12 cellular contexts compared by ENCODE assay signal in the genomic region with DNA sequence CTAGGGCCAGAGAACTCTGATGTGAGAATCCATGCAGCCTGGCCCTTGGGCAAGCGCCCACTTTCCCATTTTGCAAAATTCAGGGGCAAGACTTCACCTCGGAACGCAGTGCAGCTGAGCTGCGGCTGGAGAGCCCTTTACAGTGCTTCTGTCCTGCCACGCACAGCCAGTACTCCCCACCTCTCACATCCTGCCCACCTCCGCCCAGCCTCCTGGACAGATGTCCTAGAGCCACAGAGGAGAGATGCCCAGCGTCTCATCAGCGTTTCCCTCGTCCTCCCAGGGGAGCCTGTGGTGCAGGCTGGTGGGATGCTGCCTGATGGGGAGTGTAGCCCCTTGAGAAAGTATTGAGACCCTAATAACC. TPM values are rescaled to one million over a fixed set of nuclear protein-coding genes. Genes with fewer than 3 reads are reported as not detected.
DNase-seq lines count a peak whose midpoint lies in the region; ATAC-seq, FAIRE-seq and TF ChIP-seq lines count a peak whose summit lies in the region.
"Had no signal": no experiment of that assay in that cellular context is flagged by ENCODE, and none has a peak within 500 bp of the region (broad histone marks: within the 10 kb centered on the region; RNA-seq: fewer than 3 reads in every experiment).

No MANE protein-coding gene starts in this region.

- POLR2A ChIA-PET in HepG2 (lab: Yijun Ruan, JAX): no interaction called here

- H3K4me1 ChIP-seq in right lobe of liver (no peaks in the 10 kb centered on the region), HepG2 (ENCODE audit: insufficient read depth, low read length) (no peaks in the 10 kb centered on the region), transverse colon (peaks cover 0 to 16% (median 11%) of the 10 kb centered on the region in 4 donors)

- DNase-seq in right lobe of liver (peak; percentile 12 to 42 (median 37)), HepG2 (ENCODE audit: low spot score) (no peak), hepatic stellate cell (ENCODE audit: low spot score) (peak; percentile 7), transverse colon (peak; percentile 6), NCI-H2081 treated with DMSO at 0.1 percent for 48 hours (lab: John Stamatoyannopoulos, UW) (no peak)
- DNase-seq: DMS79 treated with DMSO at 0.1 percent for 48 hours had no signal

- no peak for TF ChIP-seq RAD21 in HepG2 (CRISPR knock-in tag; IDR thresholded peaks at IDR 0.05)

- H3K27ac ChIP-seq in right lobe of liver (no peak overlapping the region), HepG2 (ENCODE audit: extremely low read length, insufficient read depth, low read length) (no peak overlapping the region), VCaP (0 out of 2 replicates have a peak overlapping the region, but pooled peaks have one; percentile 15), transverse colon (no peak overlapping the region)

- in situ Hi-C loops in HepG2 (cut with HindIII; ENCODE audit: extremely low pct_ligation_motif_present, low pct_unique_long_range_greater_than_20kb): no loop called here
- in situ Hi-C loops in transverse colon (cut with MboI; ENCODE audit: low pct_ligation_motif_present in 1 of 4, low pct_unique_long_range_greater_than_20kb in 1 of 4, low sequenced_read_pairs in 3 of 4): loop anchor here in 1 of 4 donors (10.0 kb wide), 1 partner anchor 46 kb away; no protein-coding TSS in a partner anchor

- H3K4me3 ChIP-seq in right lobe of liver: no peak overlapping the region
- H3K4me3 ChIP-seq in HepG2 (replicated peaks in 1 of 3; ENCODE audit: insufficient read depth in 1 of 3, low read depth in 2 of 3, low read length in 3 of 3): no peak overlapping the region
- no peak overlapping the region for H3K4me3 ChIP-seq in transverse colon

- H3K27me3 ChIP-seq in right lobe of liver (no peaks in the 10 kb centered on the region), HepG2 (ENCODE audit: control insufficient read depth in 1 of 2, insufficient read depth in 2 of 2, low read length in 2 of 2) (peaks cover 3 to 23% of the 10 kb centered on the region in 2 experiments; a peak in 4 of 5 replicates), transverse colon (no peaks in the 10 kb centered on the region)

- H2AFZ ChIP-seq in HepG2 (ENCODE audit: low read length): no peak overlapping the region

- 40% methylated on average over 2 of the region's 9 CpGs for WGBS in right lobe of liver (ENCODE audit: insufficient coverage, low coverage, low lambda C conversion rate, missing lambda C conversion rate)
- WGBS in HepG2 (ENCODE audit: low lambda C conversion rate): 57% methylated on average over 7 of the region's 9 CpGs
- WGBS in transverse colon (ENCODE audit: low coverage in 1 of 2), 2 donors: 69% methylated on average over 9 of the region's 9 CpGs; no CpG with 5 or more reads in 1 of the 2 donors

- BruUV-seq in HepG2 (replicated peaks; lab: Mats Ljungman, UMichigan): no TSS peak

- no peak for TF ChIP-seq CTCF in right lobe of liver (IDR thresholded peaks at IDR 0.05)
- no peak for TF ChIP-seq CTCF in HepG2 (CRISPR knock-in tag; IDR thresholded peaks at IDR 0.05)
- no peak for TF ChIP-seq CTCF in VCaP (conservative IDR thresholded peaks at IDR 0.05)
- no peak for TF ChIP-seq CTCF in transverse colon (IDR thresholded peaks at IDR 0.05)

- TF ChIP-seq EP300 in HepG2 (IDR thresholded peaks at IDR 0.05; ENCODE audit: low read depth in 2 of 2, low read length in 2 of 2): no peak
- TF ChIP-seq EP300 in HepG2 (CRISPR knock-in tag; IDR thresholded peaks at IDR 0.05; ENCODE audit: borderline replicate concordance): no peak
- no peak for TF ChIP-seq EP300 in transverse colon (IDR thresholded peaks at IDR 0.05; ENCODE audit: low read depth)

- no peak for TF ChIP-seq POLR2A in right lobe of liver (IDR thresholded peaks at IDR 0.05)
- TF ChIP-seq POLR2A in HepG2 (IDR thresholded peaks at IDR 0.05; ENCODE audit: insufficient read depth in 1 of 2, low read depth in 2 of 2, low read length in 2 of 2): no peak
- TF ChIP-seq POLR2A in transverse colon (IDR thresholded peaks at IDR 0.05): no peak

- FAIRE-seq in HepG2 (lab: Jason Lieb, UNC): no peak
- FAIRE-seq: astrocyte, H54 had no signal

- no peak overlapping the region for H3K4me2 ChIP-seq in HepG2 (ENCODE audit: low read depth, low read length)

- no peak overlapping the region for H3K9ac ChIP-seq in HepG2 (ENCODE audit: insufficient read depth, low read depth, low read length)

- H4K20me1 ChIP-seq in HepG2 (ENCODE audit: insufficient read depth, low read length): no peaks in the 10 kb centered on the region

- H3K79me2 ChIP-seq in HepG2 (ENCODE audit: insufficient read depth, low read length): no peaks in the 10 kb centered on the region

- ATAC-seq in right lobe of liver (no peak), HepG2 (no peak), HG03354 (IDR thresholded peaks at IDR 0.05; ENCODE audit: poor library complexity, severe bottlenecking, unreplicated experiment) (no peak), GM21576 (IDR thresholded peaks at IDR 0.05; ENCODE audit: unreplicated experiment) (no peak)

- intact Hi-C loops in right lobe of liver (cut with DNase I): loop anchor here in 1 of 2 donors (10.0 kb wide), 1 partner anchor 46 kb away; no protein-coding TSS in a partner anchor
- intact Hi-C loops in HepG2 (cut with micrococcal nuclease; ENCODE audit: unreplicated experiment): no loop called here
- intact Hi-C loops in transverse colon (cut with DNase I; ENCODE audit: low total_unique reads): no loop called here

- H3K9me3 ChIP-seq in right lobe of liver (no peaks in the 10 kb centered on the region), HepG2 (ENCODE audit: low read length) (no peaks in the 10 kb centered on the region), transverse colon (no peaks in the 10 kb centered on the region)

- no peaks in the 10 kb centered on the region for H3K36me3 ChIP-seq in right lobe of liver
- no peaks in the 10 kb centered on the region for H3K36me3 ChIP-seq in HepG2 (replicated peaks in 1 of 2; ENCODE audit: control insufficient read depth in 1 of 2, insufficient read depth in 2 of 2, low read length in 2 of 2)
- H3K36me3 ChIP-seq in transverse colon: no peaks in the 10 kb centered on the region

- CTCF ChIA-PET in HepG2 (lab: Yijun Ruan, JAX; ENCODE audit: low intra/inter-chr PET ratio, low total read pairs): no interaction called here

TF ChIP-seq in HepG2, 621 proteins besides CTCF, POLR2A, EP300 and RAD21:
- TF ChIP-seq ZSCAN29 (CRISPR knock-in tag; conservative IDR thresholded peaks at IDR 0.05) (no peak), HOXD1 (CRISPR knock-in tag; IDR thresholded peaks at IDR 0.05) (no peak)

RNA-seq across cellular contexts. Expression of gene RUNX3, which starts 29.6 kb away (rescaled TPM):
- total RNA-seq in right lobe of liver (1 to 10 TPM in 3 of 6 experiments, under 1 TPM in 3; 0.46 to 3.1 (median 0.84) TPM), HepG2 (2016; rRNA removed; fragmentation: Illumina TruSeq; extraction: Trizol) (0.04 TPM in 1 of 2 replicates, not detected in the other), transverse colon (1 to 10 TPM; 1.5 to 4.8 (median 3.4) TPM)
- not detected in 2 replicates for total RNA-seq in HepG2 (2016; cell fraction: cytosol; rRNA removed; fragmentation: Illumina TruSeq; extraction: Trizol; ENCODE audit: low read depth)
- 0.04 and 0.06 TPM in 2 replicates for total RNA-seq in HepG2 (2016; cell fraction: insoluble cytoplasmic fraction; rRNA removed; fragmentation: Illumina TruSeq; extraction: Trizol)
- total RNA-seq in HepG2 (2016; cell fraction: membrane; rRNA removed; fragmentation: Illumina TruSeq; extraction: Trizol): 0.07 TPM in 1 of 2 replicates, not detected in the other
- not detected in 2 replicates for total RNA-seq in HepG2 (2016; cell fraction: nucleus; rRNA removed; fragmentation: Illumina TruSeq; extraction: Trizol)
- 0.17 and 0.22 TPM in 2 replicates for polyA plus RNA-seq in HepG2 (2011; rRNA removed)
- 0.12 and 0.21 TPM in 2 replicates for polyA plus RNA-seq in HepG2 (2011; cell fraction: cytosol; rRNA removed)
- 0.26 and 0.35 TPM in 2 replicates for polyA plus RNA-seq in HepG2 (2011; cell fraction: nucleus; rRNA removed)
- 0.67 and 0.68 TPM in 2 replicates for polyA plus RNA-seq in HepG2 (2012)
- 0.07 TPM in 1 of 2 replicates, not detected in the other for polyA plus RNA-seq in HepG2 (2016; cell fraction: cytosol; fragmentation: Illumina TruSeq; extraction: Trizol; ENCODE audit: low read depth)
- 0.05 and 0.15 TPM in 2 replicates for polyA plus RNA-seq in HepG2 (2016; cell fraction: insoluble cytoplasmic fraction; fragmentation: Illumina TruSeq; extraction: Trizol; ENCODE audit: low read depth)
- 0.09 and 0.14 TPM in 2 replicates for polyA plus RNA-seq in HepG2 (2016; cell fraction: membrane; fragmentation: Illumina TruSeq; extraction: Trizol; ENCODE audit: low read depth)
- 0.19 TPM in 1 of 2 replicates, not detected in the other for polyA plus RNA-seq in HepG2 (2016; cell fraction: nucleus; fragmentation: Illumina TruSeq; extraction: Trizol; ENCODE audit: insufficient read depth, low read depth)
- 0.74 TPM in 1 of 2 replicates, not detected in the other for polyA minus RNA-seq in HepG2 (2011; rRNA and poly(A)+ RNA removed; ENCODE audit: low replicate concordance)
- 0.18 and 0.89 TPM in 2 replicates for polyA minus RNA-seq in HepG2 (2011; cell fraction: cytosol; rRNA and poly(A)+ RNA removed)
- polyA minus RNA-seq in HepG2 (2011; cell fraction: nucleus; rRNA and poly(A)+ RNA removed): 0.12 TPM in 1 of 2 replicates, not detected in the other
- total RNA-seq: dermis microvascular lymphatic vessel endothelial cell had no signal

Comparison
In these comparisons a context has a peak if more than half of its experiments do, and no peak if none do; other contexts are left out.
1. DNase-seq: peak in right lobe of liver (3 of 3), hepatic stellate cell (single experiment) and transverse colon (single experiment); none in HepG2 (single experiment) and NCI-H2081 treated with DMSO at 0.1 percent for 48 hours (single experiment).